Comparison of ENCODE assay signal across 21 cellular contexts in genomic region chr9:382383-382782, GRCh38.
"Had no signal": no experiment of that assay in that cellular context is flagged by ENCODE, and none has a peak within 500 bp of the region (broad histone marks: within the 10 kb centered on the region; RNA-seq: fewer than 3 reads in every experiment).

No MANE protein-coding gene starts in this region.

- H3K27me3 ChIP-seq: neutrophil, ovary, thyroid gland, upper lobe of right lung had no signal

- H3K36me3 ChIP-seq: left ventricle myocardium inferior, ovary, prostate gland, thyroid gland had no signal

- DNase-seq: activated CD4-positive, alpha-beta T cell treated with anti-CD3 and anti-CD28 coated beads, Interleukin-2, amount 50 U/mL, for 1 hour; activated CD8-positive, alpha-beta memory T cell treated with anti-CD3 and anti-CD28 coated beads for 24 hours; activated CD8-positive, alpha-beta memory T cell treated with anti-CD3 and anti-CD28 coated beads, Interleukin-2, amount 50 U/mL, for 4 hours; aorta; dermis blood vessel endothelial cell; effector CD8-positive, alpha-beta T cell; foreskin melanocyte; hippocampal formation; left ventricle myocardium inferior; natural killer cell; ovary; stimulated activated CD4-positive, alpha-beta T cell treated with anti-CD3 and anti-CD28 coated beads, Interleukin-4, amount 100 ng/mL, for 1 hour; substantia nigra; thyroid gland; upper lobe of right lung had no signal

- H3K9me3 Mint-ChIP-seq: activated T-helper 1 cell treated with anti-CD3 and anti-CD28 coated beads, Interleukin-12 subunit alpha, Interleukin-12 subunit beta, Interleukin-2, Interleukin-4 antibody, amounts not matched to agents 30 ng/mL and 10 ng/mL and 1 ng/mL, durations not matched to agents 14 hours and 24 hours and 36 hours; brain; natural killer cell; stimulated activated naive CD8-positive, alpha-beta T cell treated with anti-CD3 and anti-CD28 coated beads, Interleukin-15, Interleukin-2, amounts not matched to agents 100 ng/mL and 50 ng/mL, for 24 hours; T-helper 1 cell treated with Interleukin-12 subunit alpha and Interleukin-12 subunit beta and Interleukin-4 antibody, amounts not matched to agents 30 μg/mL and 1 μg/mL, for 36 hours had no signal

- H3K27ac Mint-ChIP-seq: activated T-helper 1 cell treated with anti-CD3 and anti-CD28 coated beads, Interleukin-12 subunit alpha, Interleukin-12 subunit beta, Interleukin-2, Interleukin-4 antibody, amounts not matched to agents 30 ng/mL and 10 ng/mL and 1 ng/mL, durations not matched to agents 14 hours and 24 hours and 36 hours; brain; stimulated activated naive CD8-positive, alpha-beta T cell treated with anti-CD3 and anti-CD28 coated beads, Interleukin-15, Interleukin-2, amounts not matched to agents 100 ng/mL and 50 ng/mL, for 24 hours; T-helper 1 cell treated with Interleukin-12 subunit alpha and Interleukin-12 subunit beta and Interleukin-4 antibody, amounts not matched to agents 30 μg/mL and 1 μg/mL, for 36 hours had no signal

- H3K4me1 Mint-ChIP-seq: brain had no signal

- ATAC-seq: natural killer cell, upper lobe of right lung had no signal

- H3K4me3 Mint-ChIP-seq: activated T-helper 1 cell treated with anti-CD3 and anti-CD28 coated beads, Interleukin-12 subunit alpha, Interleukin-12 subunit beta, Interleukin-2, Interleukin-4 antibody, amounts not matched to agents 30 ng/mL and 10 ng/mL and 1 ng/mL, durations not matched to agents 14 hours and 24 hours and 36 hours; brain; natural killer cell; stimulated activated naive CD8-positive, alpha-beta T cell treated with anti-CD3 and anti-CD28 coated beads, Interleukin-15, Interleukin-2, amounts not matched to agents 100 ng/mL and 50 ng/mL, for 24 hours; T-helper 1 cell treated with Interleukin-12 subunit alpha and Interleukin-12 subunit beta and Interleukin-4 antibody, amounts not matched to agents 30 μg/mL and 1 μg/mL, for 36 hours had no signal

- H3K27ac ChIP-seq: left ventricle myocardium inferior, neutrophil, ovary, prostate gland, thyroid gland, upper lobe of right lung had no signal

- H3K27me3 Mint-ChIP-seq: brain; stimulated activated naive CD8-positive, alpha-beta T cell treated with anti-CD3 and anti-CD28 coated beads, Interleukin-15, Interleukin-2, amounts not matched to agents 100 ng/mL and 50 ng/mL, for 24 hours had no signal

- H3K36me3 Mint-ChIP-seq: brain had no signal

- H3K4me3 ChIP-seq: left ventricle myocardium inferior, ovary, prostate gland, thyroid gland, upper lobe of right lung had no signal

- H3K4me1 ChIP-seq: left ventricle myocardium inferior, prostate gland, thyroid gland, upper lobe of right lung had no signal

- H3K9me3 ChIP-seq: left ventricle myocardium inferior, neutrophil, ovary, prostate gland, thyroid gland, upper lobe of right lung had no signal
